In genomic region chr11:62788991-62789390, GRCh38 we compare ENCODE assay signal across 1 cellular context.
TF ChIP-seq lines count a peak whose summit lies in the region.

No MANE protein-coding gene starts in this region.

TF ChIP-seq in GM23338, 12 proteins besides CTCF, POLR2A, EP300 and RAD21:
- no peak for TF ChIP-seq ZNF462 (CRISPR knock-in tag; IDR thresholded peaks at IDR 0.05)
- no peak for TF ChIP-seq POLR2AphosphoS5 (IDR thresholded peaks at IDR 0.05; ENCODE audit: low read depth)
- TF ChIP-seq EZH2 (IDR thresholded peaks at IDR 0.05; ENCODE audit: low read depth, unreplicated experiment) = no peak
- no peak for TF ChIP-seq ETS1 (IDR thresholded peaks at IDR 0.05)
- TF ChIP-seq CREB1 (CRISPR knock-in tag; IDR thresholded peaks at IDR 0.05; ENCODE audit: low read depth) = no peak
- no peak for TF ChIP-seq NANOG (IDR thresholded peaks at IDR 0.05; ENCODE audit: borderline replicate concordance)
- no peak for TF ChIP-seq ZNF331 (CRISPR knock-in tag; IDR thresholded peaks at IDR 0.05; ENCODE audit: low read depth)
- TF ChIP-seq REST (IDR thresholded peaks at IDR 0.05; ENCODE audit: unreplicated experiment) = no peak
TF ChIP-seq in GM23338: peak in this region for 0.
